Comparison of ENCODE assay signal across 12 cellular contexts in genomic region chr5:33824516-33825195, GRCh38.
DNase-seq lines count a peak whose midpoint lies in the region; ATAC-seq, FAIRE-seq and TF ChIP-seq lines count a peak whose summit lies in the region.
"Had no signal": no experiment of that assay in that cellular context is flagged by ENCODE, and none has a peak within 500 bp of the region (broad histone marks: within the 10 kb centered on the region; RNA-seq: fewer than 3 reads in every experiment).

No MANE protein-coding gene starts in this region.

- no peak overlapping the region for H3K27ac ChIP-seq in gastroesophageal sphincter
- H3K27ac ChIP-seq: ovary had no signal

- FAIRE-seq in HTR-8/SVneo (lab: Jason Lieb, UNC), result peak; percentile 83
- FAIRE-seq: RCC 7860 had no signal

- DNase-seq in Ammon's horn (ENCODE audit: low spot score), result peak; percentile 70
- no peak for DNase-seq in HTR-8/SVneo (ENCODE audit: insufficient read length, low spot score)
- DNase-seq in type B pancreatic cell (ENCODE audit: extremely low spot score, unreplicated experiment), result no peak
- DNase-seq in posterior vena cava (ENCODE audit: low spot score), result no peak
- DNase-seq in cerebellar nuclear complex (lab: John Stamatoyannopoulos, UW), result no peak
- no peak for DNase-seq in NCI-H2107 treated with DMSO at 0.1 percent for 48 hours (lab: John Stamatoyannopoulos, UW; ENCODE audit: unreplicated experiment)
- DNase-seq: activated T-cell treated with anti-CD3 and anti-CD28 coated beads, Interleukin-2, amount 50 U/mL, for 4 hours; ovary; stimulated activated naive CD8-positive, alpha-beta T cell treated with anti-CD3 and anti-CD28 coated beads, Interleukin-15, amount 100 ng/mL, for 72 hours had no signal

- H3K4me1 Mint-ChIP-seq in type B pancreatic cell (ENCODE audit: unreplicated experiment), result peaks cover 9% of the 10 kb centered on the region
- H3K4me1 Mint-ChIP-seq: stimulated activated naive CD8-positive, alpha-beta T cell treated with anti-CD3 and anti-CD28 coated beads, Interleukin-15, amount 100 ng/mL, for 72 hours had no signal

- 41 to 59% methylated on average over 4 of the region's 4 CpGs for WGBS in gastroesophageal sphincter (ENCODE audit: low coverage in 1 of 2), 2 donors

- H3K4me3 ChIP-seq in gastroesophageal sphincter, result no peak overlapping the region
- H3K4me3 ChIP-seq: ovary had no signal

- no peaks in the 10 kb centered on the region for H3K27me3 Mint-ChIP-seq in type B pancreatic cell

- no peak overlapping the region for H3K4me3 Mint-ChIP-seq in type B pancreatic cell
- H3K4me3 Mint-ChIP-seq: activated T-cell treated with anti-CD3 and anti-CD28 coated beads, Interleukin-2, amount 50 U/mL, for 4 hours; stimulated activated naive CD8-positive, alpha-beta T cell treated with anti-CD3 and anti-CD28 coated beads, Interleukin-15, amount 100 ng/mL, for 72 hours had no signal

- no peak for TF ChIP-seq POLR2A in gastroesophageal sphincter (IDR thresholded peaks at IDR 0.05)

- H3K4me1 ChIP-seq in gastroesophageal sphincter, result no peaks in the 10 kb centered on the region

- intact Hi-C loops in posterior vena cava (cut with DNase I), result no loop called here

- H3K9me3 ChIP-seq in gastroesophageal sphincter, result no peaks in the 10 kb centered on the region
- H3K9me3 ChIP-seq: ovary had no signal

- TF ChIP-seq CTCF in gastroesophageal sphincter (IDR thresholded peaks at IDR 0.05) (no peak), type B pancreatic cell (conservative IDR thresholded peaks at IDR 0.05) (no peak)

- H3K27ac Mint-ChIP-seq in type B pancreatic cell, result no peak overlapping the region
- H3K27ac Mint-ChIP-seq: stimulated activated naive CD8-positive, alpha-beta T cell treated with anti-CD3 and anti-CD28 coated beads, Interleukin-15, amount 100 ng/mL, for 72 hours had no signal

- no peaks in the 10 kb centered on the region for H3K9me3 Mint-ChIP-seq in type B pancreatic cell

- no peak for TF ChIP-seq EP300 in gastroesophageal sphincter (IDR thresholded peaks at IDR 0.05)

- ATAC-seq in GM21447 (IDR thresholded peaks at IDR 0.05; ENCODE audit: unreplicated experiment) (peak; percentile 81), gastroesophageal sphincter (peak; percentile 50)
- ATAC-seq: activated T-cell treated with anti-CD3 and anti-CD28 coated beads, Interleukin-2, amount 50 U/mL, for 4 hours; stimulated activated naive CD8-positive, alpha-beta T cell treated with anti-CD3 and anti-CD28 coated beads, Interleukin-15, amount 100 ng/mL, for 72 hours had no signal

- no peaks in the 10 kb centered on the region for H3K36me3 ChIP-seq in gastroesophageal sphincter
- H3K36me3 ChIP-seq: ovary had no signal

- no peaks in the 10 kb centered on the region for H3K27me3 ChIP-seq in gastroesophageal sphincter
- H3K27me3 ChIP-seq: ovary had no signal

- H3K36me3 Mint-ChIP-seq in type B pancreatic cell, result no peaks in the 10 kb centered on the region
